27 cellular contexts compared by ENCODE assay signal in the genomic region with DNA sequence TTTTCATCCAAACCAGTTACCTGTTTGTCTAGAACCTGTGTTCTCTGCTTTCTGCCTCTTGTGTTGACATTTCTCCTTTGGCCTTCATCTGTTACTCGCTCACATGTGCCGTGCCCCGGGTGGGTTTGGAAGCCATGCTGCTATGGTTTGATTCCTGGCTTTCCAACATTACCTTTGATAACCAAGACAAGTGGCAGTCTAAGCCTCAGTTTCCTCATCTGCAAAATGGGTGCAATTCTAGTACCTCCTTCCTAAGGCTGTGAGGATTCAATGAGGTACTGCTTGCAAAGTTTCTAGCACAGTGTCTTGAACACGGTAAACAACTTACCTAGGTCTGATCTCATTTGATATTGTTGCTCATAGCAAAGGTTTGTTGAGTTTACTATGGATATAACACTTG.
"Had no signal": no experiment of that assay in that cellular context is flagged by ENCODE, and none has a peak within 500 bp of the region (broad histone marks: within the 10 kb centered on the region; RNA-seq: fewer than 3 reads in every experiment).

No MANE protein-coding gene starts in this region.

- H3K27ac ChIP-seq: brain microvascular endothelial cell had no signal

- DNase-seq: activated CD4-positive, alpha-beta memory T cell treated with anti-CD3 and anti-CD28 coated beads for 36 hours; activated CD4-positive, alpha-beta T cell treated with anti-CD3 and anti-CD28 coated beads for 36 hours; activated CD4-positive, alpha-beta T cell treated with anti-CD3 and anti-CD28 coated beads, Interleukin-2, amount 10 ng/mL, durations not matched to agents 24 days and 14 days; activated CD4-positive, CD25-positive, alpha-beta regulatory T cell; activated CD4-positive, CD25-positive, alpha-beta regulatory T cell treated with anti-CD3 and anti-CD28 coated beads, Interleukin-2, amount 50 U/mL, for 72 hours; activated CD8-positive, alpha-beta memory T cell treated with anti-CD3 and anti-CD28 coated beads, Interleukin-2, amount 10 ng/mL, durations not matched to agents 7 days and 5 days; activated CD8-positive, alpha-beta memory T cell treated with anti-CD3 and anti-CD28 coated beads, Interleukin-2, amount 50 U/mL, for 4 hours; activated CD8-positive, alpha-beta T cell treated with anti-CD3 and anti-CD28 coated beads, Interleukin-2, amount 10 ng/mL, durations not matched to agents 7 days and 5 days; activated effector memory CD4-positive, alpha-beta T cell treated with Interleukin-2 at 50 U/mL for 16 hours; activated gamma-delta T cell treated with Interleukin-2 at 50 U/mL for 16 hours; activated naive CD4-positive, alpha-beta T cell treated with anti-CD3 and anti-CD28 coated beads, Interleukin-2, amount 50 U/mL, for 16 hours; activated naive CD4-positive, alpha-beta T cell treated with Interleukin-2 at 50 U/mL for 16 hours; activated T-cell treated with anti-CD3 and anti-CD28 coated beads, Interleukin-2, amount 50 U/mL, for 24 hours; amniotic stem cell; brain microvascular endothelial cell; cortex of kidney; effector CD8-positive, alpha-beta T cell; endodermal cell; foreskin fibroblast; T-helper 1 cell; T-helper 2 cell had no signal

- H3K36me3 ChIP-seq: brain microvascular endothelial cell had no signal

- H3K27me3 ChIP-seq: brain microvascular endothelial cell had no signal

- ATAC-seq: activated CD4-positive, alpha-beta T cell treated with anti-CD3 and anti-CD28 coated beads for 36 hours; activated CD8-positive, alpha-beta memory T cell treated with anti-CD3 and anti-CD28 coated beads, Interleukin-2, amount 10 ng/mL, durations not matched to agents 7 days and 5 days; activated CD8-positive, alpha-beta T cell treated with anti-CD3 and anti-CD28 coated beads, Interleukin-2, amount 10 ng/mL, durations not matched to agents 7 days and 5 days; activated T-helper 17 cell treated with anti-CD3 and anti-CD28 coated beads, Interleukin-2, amount 50 U/mL, for 72 hours; esophagus mucosa had no signal

- FAIRE-seq: astrocyte, bronchial epithelial cell, colon, frontal cortex had no signal
